15 cellular contexts compared by ENCODE assay signal in genomic region chr7:74464931-74465906, GRCh38. TPM values are rescaled to one million over a fixed set of nuclear protein-coding genes. Genes with fewer than 3 reads are reported as not detected.
DNase-seq lines count a peak whose midpoint lies in the region; ATAC-seq and TF ChIP-seq lines count a peak whose summit lies in the region.
"Had no signal": no experiment of that assay in that cellular context is flagged by ENCODE, and none has a peak within 500 bp of the region (broad histone marks: within the 10 kb centered on the region; RNA-seq: fewer than 3 reads in every experiment).

No MANE protein-coding gene starts in this region.

- H3K9me3 ChIP-seq in gastrocnemius medialis = no peaks in the 10 kb centered on the region
- H3K9me3 ChIP-seq: neutrophil had no signal

- H3K27me3 ChIP-seq in gastrocnemius medialis = no peaks in the 10 kb centered on the region
- H3K27me3 ChIP-seq: neutrophil had no signal

- no peaks in the 10 kb centered on the region for H3K36me3 ChIP-seq in gastrocnemius medialis
- H3K36me3 ChIP-seq: neutrophil had no signal

- H3K27ac ChIP-seq in gastrocnemius medialis = peak overlapping the region; percentile 93 to 100 (median 100)
- H3K27ac ChIP-seq: neutrophil had no signal

- ATAC-seq in esophagus mucosa (peak; percentile 87), gastrocnemius medialis (no peak), HG02840 (IDR thresholded peaks at IDR 0.05; ENCODE audit: low FRiP score, unreplicated experiment) (no peak)
- ATAC-seq: left lobe of liver had no signal

- in situ Hi-C loops in gastrocnemius medialis (cut with MboI; ENCODE audit: low sequenced_read_pairs in 4 of 4) = no loop called here

- TF ChIP-seq CTCF in gastrocnemius medialis (IDR thresholded peaks at IDR 0.05 in 4 of 5, conservative IDR thresholded peaks at IDR 0.05 in 1 of 5) = no peak

- TF ChIP-seq POLR2A in gastrocnemius medialis (IDR thresholded peaks at IDR 0.05) = no peak

- H3K4me1 ChIP-seq in gastrocnemius medialis = peaks cover 61 to 77% of the 10 kb centered on the region in 2 donors

- no peak overlapping the region for H3K4me3 ChIP-seq in gastrocnemius medialis

- DNase-seq in NCI-H1417 (lab: John Stamatoyannopoulos, UW) (peak in 2 of 3 experiments; percentile 37 to 52), NCI-H1417 treated with DMSO at 0.1 percent for 48 hours (lab: John Stamatoyannopoulos, UW) (no peak), NCI-H510A (lab: John Stamatoyannopoulos, UW) (peak; percentile 66), gastrocnemius medialis (no peak), SKM-1 (lab: John Stamatoyannopoulos, UW; ENCODE audit: unreplicated experiment) (no peak), DMS153 (lab: John Stamatoyannopoulos, UW) (no peak)
- DNase-seq: activated CD4-positive, alpha-beta T cell treated with anti-CD3 and anti-CD28 coated beads, Interleukin-2, amount 10 ng/mL, durations not matched to agents 24 days and 14 days; aorta; NCI-H187 treated with DMSO at 0.1 percent for 48 hours; stimulated activated CD4-positive, alpha-beta T cell treated with anti-CD3 and anti-CD28 coated beads, Interleukin-12 subunit alpha, Interleukin-12 subunit beta, amount 100 ng/mL, for 4 hours; T-helper 1 cell had no signal

- intact Hi-C loops in gastrocnemius medialis (cut with DNase I; ENCODE audit: low total_unique reads) = loop anchor here (10.0 kb wide), 1 partner anchor 290 kb away; the partner anchor contains the start of gene EIF4H

RNA-seq across cellular contexts. Expression of gene GTF2IRD1, which starts 11.5 kb away (rescaled TPM):
- total RNA-seq in esophagus mucosa = 49.1 TPM
- total RNA-seq in gastrocnemius medialis = 100 to 1,000 TPM in 1 of 4 donors, 10 to 100 TPM in 3; 42.9 to 109 (median 77.0) TPM

Comparison
In these comparisons a context has a peak if more than half of its experiments do, and no peak if none do; other contexts are left out.
1. DNase-seq: peak in NCI-H1417 (2 of 3) and NCI-H510A (single experiment); none in NCI-H1417 treated with DMSO at 0.1 percent for 48 hours (single experiment), gastrocnemius medialis (0 of 2), SKM-1 (single experiment) and DMS153 (single experiment).